Comparison of ENCODE assay signal across 19 cellular contexts in the genomic region with DNA sequence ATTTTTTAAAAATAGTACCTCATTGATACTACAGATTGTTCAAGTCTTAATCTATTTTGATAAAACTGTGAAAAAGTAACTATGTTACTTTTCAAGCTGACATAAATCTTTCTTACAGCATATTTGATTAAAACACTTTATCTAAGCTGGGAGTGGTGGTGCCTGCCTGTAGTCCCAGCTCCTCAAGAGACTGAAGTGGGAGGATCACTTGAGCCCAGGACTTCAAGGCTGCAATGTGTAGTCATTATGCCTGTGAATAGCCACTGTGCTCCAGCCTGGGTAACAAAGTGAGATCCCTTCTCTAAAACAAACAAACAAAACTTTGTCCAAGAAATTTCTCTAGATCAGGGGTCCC. TPM values are rescaled to one million over a fixed set of nuclear protein-coding genes. Genes with fewer than 3 reads are reported as not detected.
A peak's percentile ranks its signal among the peaks of the same experiment; 100 is the strongest.
DNase-seq lines count a peak whose midpoint lies in the region; ATAC-seq, FAIRE-seq and TF ChIP-seq lines count a peak whose summit lies in the region.
"Had no signal": no experiment of that assay in that cellular context is flagged by ENCODE, and none has a peak within 500 bp of the region (broad histone marks: within the 10 kb centered on the region; RNA-seq: fewer than 3 reads in every experiment).

No MANE protein-coding gene starts in this region.

- H3K27ac ChIP-seq in C4-2B (no peak overlapping the region), OCI-LY3 (ENCODE audit: low read length) (no peak overlapping the region), testis (no peak overlapping the region), brain microvascular endothelial cell (no peak overlapping the region)
- H3K27ac ChIP-seq: right atrium auricular region, SJCRH30, uterus had no signal

- peaks cover 2% of the 10 kb centered on the region for H3K9me3 Mint-ChIP-seq in glutamatergic neuron (ENCODE audit: unreplicated experiment)
- H3K9me3 Mint-ChIP-seq: activated naive CD8-positive, alpha-beta T cell treated with anti-CD3 and anti-CD28 coated beads for 36 hours; activated T-cell treated with anti-CD3 and anti-CD28 coated beads, Interleukin-2, amount 50 U/mL, for 24 hours; brain; CD8-positive, alpha-beta memory T cell; immature natural killer cell; stimulated activated naive CD8-positive, alpha-beta T cell treated with anti-CD3 and anti-CD28 coated beads, Interleukin-15, amount 100 ng/mL, for 72 hours had no signal

- H3K4me2 ChIP-seq in OCI-LY3 (ENCODE audit: low read length): no peak overlapping the region

- TF ChIP-seq CTCF in C4-2B (conservative IDR thresholded peaks at IDR 0.05): peak; percentile 60
- no peak for TF ChIP-seq CTCF in OCI-LY3 (IDR thresholded peaks at IDR 0.05; ENCODE audit: low read depth, low read length)
- TF ChIP-seq CTCF in glutamatergic neuron (IDR thresholded peaks at IDR 0.05; ENCODE audit: partially characterized antibody, unreplicated experiment): peak; percentile 34
- no peak for TF ChIP-seq CTCF in testis (IDR thresholded peaks at IDR 0.05)
- TF ChIP-seq CTCF in brain microvascular endothelial cell (IDR thresholded peaks at IDR 0.05; ENCODE audit: low read depth, low read length, missing control alignments): no peak

- H3K4me1 ChIP-seq in OCI-LY3 (ENCODE audit: low read length) (no peaks in the 10 kb centered on the region), testis (no peaks in the 10 kb centered on the region)
- H3K4me1 ChIP-seq: right atrium auricular region, SJCRH30, uterus had no signal

- H3K4me3 Mint-ChIP-seq in glutamatergic neuron (ENCODE audit: unreplicated experiment): no peak overlapping the region
- H3K4me3 Mint-ChIP-seq: activated naive CD8-positive, alpha-beta T cell treated with anti-CD3 and anti-CD28 coated beads for 36 hours; activated T-cell treated with anti-CD3 and anti-CD28 coated beads, Interleukin-2, amount 50 U/mL, for 24 hours; brain; CD8-positive, alpha-beta memory T cell; immature natural killer cell; stimulated activated naive CD8-positive, alpha-beta T cell treated with anti-CD3 and anti-CD28 coated beads, Interleukin-15, amount 100 ng/mL, for 72 hours had no signal

- no peaks in the 10 kb centered on the region for H3K36me3 ChIP-seq in OCI-LY3 (replicated peaks; ENCODE audit: low read depth, low read length)
- H3K36me3 ChIP-seq in testis (ENCODE audit: low read depth, missing control alignments): no peaks in the 10 kb centered on the region
- no peaks in the 10 kb centered on the region for H3K36me3 ChIP-seq in brain microvascular endothelial cell (replicated peaks)
- H3K36me3 ChIP-seq: right atrium auricular region, SJCRH30, uterus had no signal

- H3K27me3 ChIP-seq in OCI-LY3 (ENCODE audit: low read depth, low read length) (no peaks in the 10 kb centered on the region), testis (no peaks in the 10 kb centered on the region), brain microvascular endothelial cell (replicated peaks) (no peaks in the 10 kb centered on the region)
- H3K27me3 ChIP-seq: right atrium auricular region, SJCRH30, uterus had no signal

- no peaks in the 10 kb centered on the region for H3K27me3 Mint-ChIP-seq in glutamatergic neuron (ENCODE audit: unreplicated experiment)
- H3K27me3 Mint-ChIP-seq: activated naive CD8-positive, alpha-beta T cell treated with anti-CD3 and anti-CD28 coated beads for 36 hours; activated T-cell treated with anti-CD3 and anti-CD28 coated beads, Interleukin-2, amount 50 U/mL, for 24 hours; brain; stimulated activated naive CD8-positive, alpha-beta T cell treated with anti-CD3 and anti-CD28 coated beads, Interleukin-15, amount 100 ng/mL, for 72 hours had no signal

- FAIRE-seq in GM12891 (lab: Jason Lieb, UNC): no peak

- peak; percentile 21 for ATAC-seq in GM19467 (IDR thresholded peaks at IDR 0.05; ENCODE audit: unreplicated experiment)

- no peaks in the 10 kb centered on the region for H3K36me3 Mint-ChIP-seq in glutamatergic neuron (ENCODE audit: unreplicated experiment)
- H3K36me3 Mint-ChIP-seq: activated naive CD8-positive, alpha-beta T cell treated with anti-CD3 and anti-CD28 coated beads for 36 hours; brain; CD8-positive, alpha-beta memory T cell; immature natural killer cell had no signal

- no peak overlapping the region for H3K9ac ChIP-seq in OCI-LY3 (ENCODE audit: low read length)

- TF ChIP-seq POLR2A in GM12891 (IDR thresholded peaks at IDR 0.05; ENCODE audit: low read depth, low read length) (no peak), testis (IDR thresholded peaks at IDR 0.05) (no peak)

- peak overlapping the region; percentile 9; the same call in 1 of the 2 replicates for H2AFZ ChIP-seq in OCI-LY3 (ENCODE audit: low read depth, low read length)

- H3K4me1 Mint-ChIP-seq in glutamatergic neuron (ENCODE audit: low read depth, unreplicated experiment): no peaks in the 10 kb centered on the region
- H3K4me1 Mint-ChIP-seq: activated naive CD8-positive, alpha-beta T cell treated with anti-CD3 and anti-CD28 coated beads for 36 hours; immature natural killer cell; stimulated activated naive CD8-positive, alpha-beta T cell treated with anti-CD3 and anti-CD28 coated beads, Interleukin-15, amount 100 ng/mL, for 72 hours had no signal

- in situ Hi-C loops in brain microvascular endothelial cell (cut with HindIII; ENCODE audit: low pct_ligation_motif_present, low sequenced_read_pairs): no loop called here

- DNase-seq in glutamatergic neuron: no peak
- no peak for DNase-seq in GM12891 (ENCODE audit: insufficient read length, low spot score)
- DNase-seq in testis: no peak
- no peak for DNase-seq in brain microvascular endothelial cell
- DNase-seq in putamen (ENCODE audit: low spot score): no peak
- DNase-seq: activated CD4-positive, alpha-beta T cell treated with anti-CD3 and anti-CD28 coated beads, Interleukin-2, amount 50 U/mL, for 1 hour; activated naive CD8-positive, alpha-beta T cell treated with anti-CD3 and anti-CD28 coated beads for 36 hours; activated T-cell treated with anti-CD3 and anti-CD28 coated beads, Interleukin-2, amount 50 U/mL, for 24 hours; stimulated activated naive CD8-positive, alpha-beta T cell treated with anti-CD3 and anti-CD28 coated beads, Interleukin-15, amount 100 ng/mL, for 72 hours had no signal

- no peaks in the 10 kb centered on the region for H4K20me1 ChIP-seq in OCI-LY3 (ENCODE audit: insufficient read depth, low read length)

- no peaks in the 10 kb centered on the region for H3K9me3 ChIP-seq in OCI-LY3 (ENCODE audit: insufficient read depth, low read length)
- no peaks in the 10 kb centered on the region for H3K9me3 ChIP-seq in testis
- H3K9me3 ChIP-seq: right atrium auricular region, SJCRH30, uterus had no signal

- no peaks in the 10 kb centered on the region for H3K79me2 ChIP-seq in OCI-LY3 (ENCODE audit: low read length)

- intact Hi-C loops in testis (cut with DNase I; ENCODE audit: low total_unique reads): no loop called here

- H3K27ac Mint-ChIP-seq in glutamatergic neuron (ENCODE audit: unreplicated experiment): no peak overlapping the region
- H3K27ac Mint-ChIP-seq: activated naive CD8-positive, alpha-beta T cell treated with anti-CD3 and anti-CD28 coated beads for 36 hours; activated T-cell treated with anti-CD3 and anti-CD28 coated beads, Interleukin-2, amount 50 U/mL, for 24 hours; immature natural killer cell; stimulated activated naive CD8-positive, alpha-beta T cell treated with anti-CD3 and anti-CD28 coated beads, Interleukin-15, amount 100 ng/mL, for 72 hours had no signal

- H3K4me3 ChIP-seq in OCI-LY3 (ENCODE audit: low read length) (no peak overlapping the region), testis (no peak overlapping the region), brain microvascular endothelial cell (ENCODE audit: low read depth, low read length) (no peak overlapping the region)
- H3K4me3 ChIP-seq: lung, right atrium auricular region, SJCRH30, uterus had no signal

TF ChIP-seq in GM12891, 5 proteins besides CTCF, POLR2A, EP300 and RAD21:
- TF ChIP-seq POU2F2 (IDR thresholded peaks at IDR 0.05; ENCODE audit: low read depth, low read length): no peak
- no peak for TF ChIP-seq SPI1 (IDR thresholded peaks at IDR 0.05; ENCODE audit: low read depth, low read length)
- TF ChIP-seq POLR2AphosphoS5 (IDR thresholded peaks at IDR 0.05; ENCODE audit: low read depth, low read length): no peak
- no peak for TF ChIP-seq TAF1 (IDR thresholded peaks at IDR 0.05; ENCODE audit: low read depth, low read length)
- no peak for TF ChIP-seq PAX5 (IDR thresholded peaks at IDR 0.05; ENCODE audit: insufficient read depth, low read length, severe bottlenecking)

RNA-seq across cellular contexts. Expression of a gene that starts 59.6 kb away (rescaled TPM):
- 3.7 TPM for total RNA-seq in glutamatergic neuron (ENCODE audit: unreplicated experiment)
- polyA plus RNA-seq in GM12891 (2012; ENCODE audit: low read depth, missing spikeins): 1.2 TPM
- 1 to 10 TPM; 6.4 to 8.3 TPM for total RNA-seq in testis
- polyA plus RNA-seq in testis (ENCODE audit: insufficient read depth, low read depth, low replicate concordance): 3.7 TPM

Comparison
In these comparisons a context has a peak if more than half of its experiments do, and no peak if none do; other contexts are left out.
1. CTCF ChIP-seq: peak in C4-2B (single experiment) and glutamatergic neuron (single experiment); none in OCI-LY3 (single experiment), testis (0 of 3) and brain microvascular endothelial cell (single experiment).